In genomic region chr10:92329927-92330326, GRCh38 we compare ENCODE assay signal across 1 cellular context.
TF ChIP-seq lines count a peak whose summit lies in the region.
"Not testable (repeated sequence)": the region's sequence is repeated elsewhere in the genome, so short reads cannot be mapped to it uniquely, and the experiment has no call there.

No MANE protein-coding gene starts in this region.

TF ChIP-seq in K562, 482 proteins besides CTCF, POLR2A, EP300 and RAD21:
- 0 out of 2 replicates have a peak, but pooled peaks have one; percentile 35 for TF ChIP-seq MYNN (IDR thresholded peaks at IDR 0.05)
- TF ChIP-seq MYNN (CRISPR knock-in tag; IDR thresholded peaks at IDR 0.05) = not testable (repeated sequence)
